ENCODE assay signal across 1 cellular context in genomic region chr11:108561535-108561991, GRCh38.
TF ChIP-seq lines count a peak whose summit lies in the region.

No MANE protein-coding gene starts in this region.

TF ChIP-seq in WTC11, 78 proteins besides CTCF, POLR2A, EP300 and RAD21 (continued from another document):
- TF ChIP-seq STAT6 (CRISPR knock-in tag; conservative IDR thresholded peaks at IDR 0.05; ENCODE audit: low read depth), result no peak
- TF ChIP-seq JUN (CRISPR knock-in tag; IDR thresholded peaks at IDR 0.05), result no peak
- TF ChIP-seq CBFB (CRISPR knock-in tag; IDR thresholded peaks at IDR 0.05; ENCODE audit: low read depth), result no peak
- no peak for TF ChIP-seq ZNF232 (CRISPR knock-in tag; IDR thresholded peaks at IDR 0.05)
- TF ChIP-seq EMX1 (CRISPR knock-in tag; IDR thresholded peaks at IDR 0.05), result no peak
- TF ChIP-seq ZSCAN18 (CRISPR knock-in tag; IDR thresholded peaks at IDR 0.05), result no peak
- TF ChIP-seq ZNF425 (CRISPR knock-in tag; conservative IDR thresholded peaks at IDR 0.05), result no peak
- TF ChIP-seq ZMAT4 (CRISPR knock-in tag; IDR thresholded peaks at IDR 0.05), result no peak
TF ChIP-seq in WTC11: peak in this region for 0.
